In the genomic region with DNA sequence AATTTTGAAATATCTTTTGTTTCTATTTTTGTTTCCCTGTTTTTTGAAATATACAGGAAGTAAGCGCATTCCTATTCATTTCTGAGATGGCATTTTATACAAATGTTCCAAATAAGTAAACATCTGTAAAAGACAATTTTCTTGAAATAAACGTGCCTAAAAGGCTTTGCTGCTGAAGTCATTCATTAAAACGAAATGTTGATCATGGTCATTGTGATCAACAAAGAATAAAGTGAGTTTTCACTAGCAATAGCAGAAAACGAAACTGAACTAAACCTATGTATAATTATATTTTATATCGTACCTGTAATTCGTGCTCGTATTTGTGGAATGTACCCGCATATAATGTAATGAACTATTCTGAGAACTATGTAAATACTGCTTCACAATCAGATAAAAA, we compare ENCODE assay signal across 14 cellular contexts.
A peak's percentile ranks its signal among the peaks of the same experiment; 100 is the strongest.
DNase-seq lines count a peak whose midpoint lies in the region; ATAC-seq and TF ChIP-seq lines count a peak whose summit lies in the region.
"Had no signal": no experiment of that assay in that cellular context is flagged by ENCODE, and none has a peak within 500 bp of the region (broad histone marks: within the 10 kb centered on the region; RNA-seq: fewer than 3 reads in every experiment).

No MANE protein-coding gene starts in this region.

- peak overlapping the region; percentile 20 for H3K4me3 Mint-ChIP-seq in activated B cell treated with CpG ODN at 0.5 μM for 24 hours
- no peak overlapping the region for H3K4me3 Mint-ChIP-seq in type B pancreatic cell
- H3K4me3 Mint-ChIP-seq: activated T-cell treated with anti-CD3 and anti-CD28 coated beads, Interleukin-2, amount 50 U/mL, for 24 hours; CD4-positive, CD25-positive, alpha-beta regulatory T cell; naive B cell had no signal

- H4K20me1 ChIP-seq in hepatocyte (ENCODE audit: insufficient read depth, poor library complexity, severe bottlenecking) = no peaks in the 10 kb centered on the region

- peaks cover 3% of the 10 kb centered on the region for H3K9me3 Mint-ChIP-seq in activated B cell treated with CpG ODN at 0.5 μM for 24 hours
- H3K9me3 Mint-ChIP-seq in type B pancreatic cell = peaks cover 8% of the 10 kb centered on the region
- H3K9me3 Mint-ChIP-seq: activated T-cell treated with anti-CD3 and anti-CD28 coated beads, Interleukin-2, amount 50 U/mL, for 24 hours had no signal

- no peak for TF ChIP-seq CTCF in activated B cell treated with CpG ODN at 0.5 μM for 24 hours (IDR thresholded peaks at IDR 0.05)
- TF ChIP-seq CTCF in hepatocyte (IDR thresholded peaks at IDR 0.05; ENCODE audit: poor library complexity) = no peak
- no peak for TF ChIP-seq CTCF in A673 (conservative IDR thresholded peaks at IDR 0.05; ENCODE audit: low read depth, low read length)
- no peak for TF ChIP-seq CTCF in type B pancreatic cell (conservative IDR thresholded peaks at IDR 0.05)

- POLR2A ChIA-PET in activated B cell treated with CpG ODN at 0.5 μM for 24 hours (lab: Charles Lee) (no interaction called here), A673 (lab: Charles Lee; ENCODE audit: low non-redundant PET) (no interaction called here)

- BruUV-seq in A673 (replicated peaks; lab: Mats Ljungman, UMichigan) = no TSS peak

- H3K4me2 ChIP-seq in hepatocyte = peak overlapping the region; percentile 20
- H3K4me2 ChIP-seq in skeletal muscle satellite cell (ENCODE audit: low read length) = peak overlapping the region; percentile 20

- CTCF ChIA-PET in activated B cell treated with CpG ODN at 0.5 μM for 24 hours (lab: Charles Lee) = no interaction called here
- CTCF ChIA-PET in A673 (lab: Charles Lee) = no interaction called here

- no peak overlapping the region for H3K4me3 ChIP-seq in hepatocyte
- no peak overlapping the region for H3K4me3 ChIP-seq in skeletal muscle satellite cell (ENCODE audit: low read length)
- no peak overlapping the region for H3K4me3 ChIP-seq in A673 (ENCODE audit: low read depth, low read length, poor library complexity, severe bottlenecking)

- peaks cover 14% of the 10 kb centered on the region for H3K4me1 Mint-ChIP-seq in activated B cell treated with CpG ODN at 0.5 μM for 24 hours
- H3K4me1 Mint-ChIP-seq in type B pancreatic cell (ENCODE audit: unreplicated experiment) = peaks cover 27% of the 10 kb centered on the region
- H3K4me1 Mint-ChIP-seq: CD4-positive, CD25-positive, alpha-beta regulatory T cell had no signal

- H3K36me3 ChIP-seq in hepatocyte (replicated peaks; ENCODE audit: insufficient read depth, low read depth) = no peaks in the 10 kb centered on the region
- H3K36me3 ChIP-seq in skeletal muscle satellite cell (ENCODE audit: insufficient read depth, low read length) = no peaks in the 10 kb centered on the region
- no peaks in the 10 kb centered on the region for H3K36me3 ChIP-seq in A673 (ENCODE audit: insufficient read depth, low read length, poor library complexity, severe bottlenecking)

- H3K27ac Mint-ChIP-seq in activated B cell treated with CpG ODN at 0.5 μM for 24 hours = no peak overlapping the region
- no peak overlapping the region for H3K27ac Mint-ChIP-seq in type B pancreatic cell
- H3K27ac Mint-ChIP-seq: activated T-cell treated with anti-CD3 and anti-CD28 coated beads, Interleukin-2, amount 50 U/mL, for 24 hours; CD4-positive, CD25-positive, alpha-beta regulatory T cell had no signal

- H3K27me3 ChIP-seq in hepatocyte = no peaks in the 10 kb centered on the region
- H3K27me3 ChIP-seq in skeletal muscle satellite cell (ENCODE audit: control insufficient read depth, insufficient read depth, low read length) = no peaks in the 10 kb centered on the region
- H3K27me3 ChIP-seq in A673 (replicated peaks; ENCODE audit: insufficient read depth, low read depth, low read length, poor library complexity) = no peaks in the 10 kb centered on the region

- ATAC-seq in activated B cell treated with CpG ODN at 0.5 μM for 24 hours (ENCODE audit: low read depth) = no peak
- ATAC-seq in HG02678 (IDR thresholded peaks at IDR 0.05; ENCODE audit: unreplicated experiment) = no peak

- 74% methylated on average over 8 of the region's 8 CpGs for WGBS in hepatocyte (ENCODE audit: low lambda C conversion rate, missing lambda C conversion rate)

- no peak overlapping the region for H2AFZ ChIP-seq in hepatocyte

- H3K27me3 Mint-ChIP-seq in activated B cell treated with CpG ODN at 0.5 μM for 24 hours (peaks cover 5% of the 10 kb centered on the region), type B pancreatic cell (no peaks in the 10 kb centered on the region)
- H3K27me3 Mint-ChIP-seq: activated T-cell treated with anti-CD3 and anti-CD28 coated beads, Interleukin-2, amount 50 U/mL, for 24 hours; CD4-positive, CD25-positive, alpha-beta regulatory T cell; naive B cell had no signal

- intact Hi-C loops in activated B cell treated with CpG ODN at 0.5 μM for 24 hours (cut with micrococcal nuclease) (no loop called here), A673 (cut with micrococcal nuclease; ENCODE audit: unreplicated experiment) (no loop called here)

- H3K9me2 ChIP-seq in hepatocyte (replicated peaks; ENCODE audit: insufficient read depth) = no peaks in the 10 kb centered on the region

- H3K36me3 Mint-ChIP-seq in activated B cell treated with CpG ODN at 0.5 μM for 24 hours (ENCODE audit: low read depth) (no peaks in the 10 kb centered on the region), type B pancreatic cell (peaks cover 25% of the 10 kb centered on the region)

- DNase-seq in G401 (ENCODE audit: low spot score) = peak; percentile 15
- no peak for DNase-seq in activated B cell treated with CpG ODN at 0.5 μM for 24 hours
- no peak for DNase-seq in hepatocyte (ENCODE audit: low spot score)
- DNase-seq in NCI-H510A (lab: John Stamatoyannopoulos, UW) = no peak
- DNase-seq in A673 (ENCODE audit: low spot score) = no peak
- DNase-seq in type B pancreatic cell (ENCODE audit: extremely low spot score, unreplicated experiment) = no peak
- DNase-seq: activated T-cell treated with anti-CD3 and anti-CD28 coated beads, Interleukin-2, amount 50 U/mL, for 24 hours; CD4-positive, CD25-positive, alpha-beta regulatory T cell; naive B cell; NCI-H446; SIG-M5; stimulated activated CD4-positive, alpha-beta T cell treated with anti-CD3 and anti-CD28 coated beads, Interleukin-15, amount 100 ng/mL, for 24 hours had no signal

- H3K27ac ChIP-seq in hepatocyte = peak overlapping the region; percentile 16
- H3K27ac ChIP-seq in A673 (ENCODE audit: low read depth, low read length, poor library complexity, severe bottlenecking) = no peak overlapping the region

- no peaks in the 10 kb centered on the region for H3K9me3 ChIP-seq in hepatocyte (ENCODE audit: low read depth)
- H3K9me3 ChIP-seq in skeletal muscle satellite cell (replicated peaks; ENCODE audit: low read length) = no peaks in the 10 kb centered on the region
- H3K9me3 ChIP-seq in A673 (ENCODE audit: low read depth, low read length, poor library complexity, severe bottlenecking) = no peaks in the 10 kb centered on the region

- H3K79me2 ChIP-seq in hepatocyte = peaks cover 8% of the 10 kb centered on the region

- H3K4me1 ChIP-seq in hepatocyte (ENCODE audit: insufficient read depth) (peaks cover 14% of the 10 kb centered on the region), skeletal muscle satellite cell (ENCODE audit: control insufficient read depth, insufficient read depth, low read length) (peaks cover 20% of the 10 kb centered on the region), A673 (ENCODE audit: insufficient read depth, low read length, poor library complexity, severe bottlenecking) (no peaks in the 10 kb centered on the region)

- in situ Hi-C loops in G401 (cut with HindIII; ENCODE audit: low sequenced_read_pairs) = no loop called here

- no peak overlapping the region for H3K9ac ChIP-seq in skeletal muscle satellite cell (ENCODE audit: low read depth, low read length)
